8 cellular contexts compared by ENCODE assay signal in the genomic region with DNA sequence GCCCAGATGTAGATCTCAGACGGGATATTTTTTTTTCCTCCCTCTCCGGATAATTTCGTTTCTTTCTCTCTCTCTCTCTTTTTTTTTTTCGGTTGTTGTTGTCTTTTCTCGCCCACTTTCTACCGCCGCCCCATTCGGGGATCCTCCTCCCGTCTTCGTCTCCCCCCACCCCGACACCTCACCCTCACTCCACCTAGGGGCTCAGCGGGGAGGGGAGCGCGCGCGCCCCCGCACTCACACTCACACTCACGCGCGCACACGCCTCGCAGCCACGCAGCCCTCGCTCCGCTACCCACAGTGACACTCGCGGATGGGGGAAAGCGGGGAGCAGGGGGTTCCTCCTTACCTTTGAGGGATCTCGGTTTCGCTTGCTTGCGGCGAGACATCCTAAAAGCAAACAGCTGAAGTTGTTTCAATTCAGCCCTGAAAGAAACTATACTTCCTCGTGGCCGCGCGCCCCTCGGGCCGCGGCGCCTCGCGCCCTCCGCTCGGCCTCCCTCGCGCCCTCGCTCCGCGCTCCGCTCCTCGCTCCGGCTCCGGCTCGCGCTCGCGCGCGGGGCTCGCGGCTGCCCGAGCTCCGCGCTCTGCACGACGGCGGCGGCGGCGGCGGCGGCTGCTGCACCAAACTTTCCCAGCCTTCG. TPM values are rescaled to one million over a fixed set of nuclear protein-coding genes. Genes with fewer than 3 reads are reported as not detected.
DNase-seq lines count a peak whose midpoint lies in the region; TF ChIP-seq lines count a peak whose summit lies in the region.

No MANE protein-coding gene starts in this region.

- DNase-seq in A673 (ENCODE audit: low spot score) (peak; percentile 7), LHCN-M2 (ENCODE audit: low read depth) (peak; percentile 74), amygdala (lab: John Stamatoyannopoulos, UW) (peak in 41 of 56 donors; percentile 2 to 62 (median 23)), right atrium auricular region (ENCODE audit: low spot score) (no peak), posterior cingulate gyrus (peak in 8 of 10 donors; percentile 13 to 86 (median 33)), SW 1271 (lab: John Stamatoyannopoulos, UW) (no peak), A172 (ENCODE audit: low spot score) (no peak)

- H3K4me1 ChIP-seq in A673 (ENCODE audit: insufficient read depth, low read length, poor library complexity, severe bottlenecking) (peaks cover 8% of the 10 kb centered on the region), right atrium auricular region (peaks cover 0 to 33% of the 10 kb centered on the region in 2 donors)

- H3K4me3 ChIP-seq in A673 (ENCODE audit: low read depth, low read length, poor library complexity, severe bottlenecking) (peak overlapping the region; percentile 45), GM12875 (ENCODE audit: low read depth, low read length) (peak overlapping the region; percentile 32), right atrium auricular region (peak overlapping the region; percentile 76 to 79)

- CTCF ChIA-PET in A673 (lab: Charles Lee), result no interaction called here

- intact Hi-C loops in A673 (cut with micrococcal nuclease; ENCODE audit: unreplicated experiment) (no loop called here), posterior cingulate gyrus (cut with DNase I) (loop anchor here (5.0 to 10.0 kb wide), 3 partner anchors 154 to 742 kb away; a partner anchor contains a TSS)

- BruUV-seq in A673 (replicated peaks; lab: Mats Ljungman, UMichigan), result no TSS peak

- TF ChIP-seq CTCF in A673 (conservative IDR thresholded peaks at IDR 0.05; ENCODE audit: low read depth, low read length), result no peak
- TF ChIP-seq CTCF in GM12875 (IDR thresholded peaks at IDR 0.05; ENCODE audit: borderline replicate concordance, insufficient read depth, low read depth, low read length), result no peak
- TF ChIP-seq CTCF in right atrium auricular region (IDR thresholded peaks at IDR 0.05), result no peak

- POLR2A ChIA-PET in A673 (lab: Charles Lee; ENCODE audit: low non-redundant PET), result no interaction called here

- H3K27me3 ChIP-seq in A673 (replicated peaks; ENCODE audit: insufficient read depth, low read depth, low read length, poor library complexity) (peaks cover 91% of the 10 kb centered on the region), right atrium auricular region (no peaks in the 10 kb centered on the region)

- no peak overlapping the region for H3K27ac ChIP-seq in A673 (ENCODE audit: low read depth, low read length, poor library complexity, severe bottlenecking)
- peak overlapping the region; percentile 97 to 98 for H3K27ac ChIP-seq in right atrium auricular region

- H3K9me3 ChIP-seq in A673 (ENCODE audit: low read depth, low read length, poor library complexity, severe bottlenecking) (no peaks in the 10 kb centered on the region), right atrium auricular region (no peaks in the 10 kb centered on the region)

- H3K36me3 ChIP-seq in A673 (ENCODE audit: insufficient read depth, low read length, poor library complexity, severe bottlenecking) (no peaks in the 10 kb centered on the region), right atrium auricular region (no peaks in the 10 kb centered on the region)

RNA-seq across cellular contexts. Expression of a gene that starts 1.3 kb away (rescaled TPM):
- total RNA-seq in A673 (2021), result not detected in 2 replicates
- 10.6 and 19.7 TPM in 2 replicates for total RNA-seq in LHCN-M2 (2014; rRNA removed)
- polyA plus RNA-seq in LHCN-M2 (2012), result 5.3 TPM
- 10 to 100 TPM; 36.1 to 37.5 TPM for total RNA-seq in right atrium auricular region
- total RNA-seq in A172 (2014; rRNA removed; shearing (Covaris generic)), result not detected in 2 replicates

Comparison
In these comparisons a context has a peak if more than half of its experiments do, and no peak if none do; other contexts are left out.
1. DNase-seq: peak in A673 (single experiment), LHCN-M2 (single experiment), amygdala (41 of 56) and posterior cingulate gyrus (8 of 10); none in right atrium auricular region (single experiment), SW 1271 (0 of 2) and A172 (single experiment).
2. RNA of a gene that starts 1.3 kb away (total RNA-seq): 36.1 to 37.5 TPM in right atrium auricular region and 10.6 to 19.7 TPM in LHCN-M2; not detected in A673 and not detected in A172; every median in the first group is over 10 times any median in the second.
3. Peak in every context shown above with its lines, with median percentiles within 50 percentile points of each other: H3K4me3 ChIP-seq.